ENCODE assay signal across 8 cellular contexts in genomic region chr19:4474504-4475136, GRCh38. TPM values are rescaled to one million over a fixed set of nuclear protein-coding genes. Genes with fewer than 3 reads are reported as not detected.
A peak's percentile ranks its signal among the peaks of the same experiment; 100 is the strongest.
DNase-seq lines count a peak whose midpoint lies in the region; ATAC-seq and TF ChIP-seq lines count a peak whose summit lies in the region.

No MANE protein-coding gene starts in this region.

- in situ Hi-C loops in IMR-90 (cut with MboI; ENCODE audit: low sequenced_read_pairs): no loop called here

- no peak overlapping the region for H2BK15ac ChIP-seq in IMR-90 (ENCODE audit: low read depth, low read length)

- peak overlapping the region; percentile 5; the same call in 1 of the 2 replicates for H4K5ac ChIP-seq in IMR-90 (ENCODE audit: low read depth, low read length)

- H4K20me1 ChIP-seq in IMR-90 (ENCODE audit: insufficient read depth, low read length) (peaks cover 18% of the 10 kb centered on the region), osteoblast (ENCODE audit: insufficient read depth, low read length) (peaks cover 18% of the 10 kb centered on the region)

- TF ChIP-seq POLR2A in IMR-90 (IDR thresholded peaks at IDR 0.05; ENCODE audit: low read depth, low read length) (no peak), esophagus squamous epithelium (IDR thresholded peaks at IDR 0.05) (no peak), ovary (IDR thresholded peaks at IDR 0.05) (no peak)

- H2BK5ac ChIP-seq in IMR-90 (ENCODE audit: low read depth, low read length, poor library complexity, severe bottlenecking): no peak overlapping the region

- intact Hi-C loops in IMR-90 (cut with micrococcal nuclease) (loop anchor here (5.0 kb wide), 1 partner anchor 163 kb away; the partner anchor contains the start of gene TNFAIP8L1), esophagus squamous epithelium (cut with DNase I) (no loop called here), ovary (cut with DNase I) (no loop called here)

- H3K79me1 ChIP-seq in IMR-90 (ENCODE audit: low read depth in 1 of 2, low read length in 2 of 2): peaks cover 7 to 45% of the 10 kb centered on the region in 2 experiments

- H3K27ac ChIP-seq in IMR-90 (ENCODE audit: insufficient read depth, low read length) (peak overlapping the region; percentile 54), esophagus squamous epithelium (peak overlapping the region in 1 of 4 donors; percentile 17), osteoblast (ENCODE audit: low read depth, low read length) (peak overlapping the region; percentile 12), ovary (no peak overlapping the region)

- no TSS peak for BruUV-seq in IMR-90 (replicated peaks; lab: Mats Ljungman, UMichigan)

- H3K56ac ChIP-seq in IMR-90 (ENCODE audit: extremely low read depth, insufficient read depth, low read length): peak overlapping the region; percentile 17; the same call in 1 of the 2 replicates

- CTCF ChIA-PET in IMR-90 (lab: Yijun Ruan, JAX): no interaction called here

- DNase-seq in DMS114 treated with DMSO at 0.1 percent for 48 hours (lab: John Stamatoyannopoulos, UW; ENCODE audit: unreplicated experiment) (peak; percentile 63), IMR-90 (peak; percentile 68), esophagus squamous epithelium (lab: John Stamatoyannopoulos, UW) (no peak), osteoblast (ENCODE audit: insufficient read length, low spot score, missing footprints) (peak; percentile 99), GOT3 (lab: John Stamatoyannopoulos, UW) (no peak), ovary (no peak), activated T-cell treated with anti-CD3 and anti-CD28 coated beads for 4 hours (no peak)
- no peak for DNase-seq in T-helper 2 cell treated with Interferon-gamma antibody and Interleukin-4, amounts not matched to agents 5 μg/mL and 100 μg/mL, for 36 hours (ENCODE audit: low spot score)

- peak overlapping the region; percentile 74; the same call in 1 of the 2 replicates for H3K4ac ChIP-seq in IMR-90 (ENCODE audit: low read depth, low read length)

- H3K4me1 ChIP-seq in IMR-90 (ENCODE audit: control insufficient read depth, insufficient read depth, low read length) (peaks cover 4% of the 10 kb centered on the region), esophagus squamous epithelium (peaks cover 23 to 37% (median 25%) of the 10 kb centered on the region in 3 donors), osteoblast (ENCODE audit: insufficient read depth, low read length) (peaks cover 17% of the 10 kb centered on the region), ovary (ENCODE audit: insufficient read depth) (peaks cover 18% of the 10 kb centered on the region)

- H3K9me3 Mint-ChIP-seq in T-helper 2 cell treated with Interferon-gamma antibody and Interleukin-4, amounts not matched to agents 5 μg/mL and 100 μg/mL, for 36 hours: no peaks in the 10 kb centered on the region

- dilution Hi-C loops in IMR-90 (cut with HindIII; ENCODE audit: low sequenced_read_pairs, unreplicated experiment): no loop called here

- peak overlapping the region; percentile 87; the same call in 1 of the 2 replicates for H2AK5ac ChIP-seq in IMR-90 (ENCODE audit: low read depth, low read length)

- no peaks in the 10 kb centered on the region for H3K27me3 Mint-ChIP-seq in T-helper 2 cell treated with Interferon-gamma antibody and Interleukin-4, amounts not matched to agents 5 μg/mL and 100 μg/mL, for 36 hours (ENCODE audit: low read depth)

- H4K8ac ChIP-seq in IMR-90 (ENCODE audit: low read depth in 2 of 2, low read length in 2 of 2): peak overlapping the region in 1 of 2 experiments; percentile 93; a peak in 2 of 4 replicates

- ATAC-seq in IMR-90 (ENCODE audit: low read depth): peak; percentile 22

- H3K27ac Mint-ChIP-seq in T-helper 2 cell treated with Interferon-gamma antibody and Interleukin-4, amounts not matched to agents 5 μg/mL and 100 μg/mL, for 36 hours: peak overlapping the region; percentile 77

- no peak for TF ChIP-seq RAD21 in IMR-90 (IDR thresholded peaks at IDR 0.05; ENCODE audit: low read length)

- H2AFZ ChIP-seq in IMR-90 (replicated peaks; ENCODE audit: low read length, poor library complexity) (peak overlapping the region; percentile 90), osteoblast (ENCODE audit: low read length) (peak overlapping the region; percentile 53)

- H3K9ac ChIP-seq in IMR-90 (ENCODE audit: low read depth, low read length): peak overlapping the region; percentile 21

- POLR2A ChIA-PET in IMR-90 (lab: Charles Lee; ENCODE audit: unreplicated experiment): interaction anchor here (0.6 kb wide), 1 partner anchor 179 kb away, joined by 5 read pairs; no protein-coding TSS in a partner anchor

- 0 out of 2 replicates have a peak, but pooled peaks cover 2% of the 10 kb centered on the region for H3K9me1 ChIP-seq in IMR-90 (ENCODE audit: insufficient read depth, low read length)

- no peak overlapping the region for H3K18ac ChIP-seq in IMR-90 (ENCODE audit: low read depth, low read length)

- H3K79me2 ChIP-seq in osteoblast (ENCODE audit: insufficient read depth, low read length): peaks cover 49% of the 10 kb centered on the region

- peak overlapping the region; percentile 87 for H2AK9ac ChIP-seq in IMR-90 (replicated peaks; ENCODE audit: low read depth, low read length, poor library complexity)

- peak overlapping the region; percentile 86; the same call in 1 of the 2 replicates for H3K23ac ChIP-seq in IMR-90 (ENCODE audit: low read depth, low read length)

- H3K4me2 ChIP-seq in IMR-90 (ENCODE audit: low read depth, low read length): peak overlapping the region; percentile 89
- peak overlapping the region; percentile 93 for H3K4me2 ChIP-seq in osteoblast (ENCODE audit: insufficient read depth, low read length)

- H3K4me1 Mint-ChIP-seq in T-helper 2 cell treated with Interferon-gamma antibody and Interleukin-4, amounts not matched to agents 5 μg/mL and 100 μg/mL, for 36 hours (ENCODE audit: low read depth): peaks cover 20% of the 10 kb centered on the region

- H2BK120ac ChIP-seq in IMR-90 (ENCODE audit: low read depth, low read length): no peak overlapping the region

- H4K91ac ChIP-seq in IMR-90 (ENCODE audit: insufficient read depth, low read depth, low read length): peak overlapping the region; percentile 43; the same call in 1 of the 2 replicates

- no peak for TF ChIP-seq CTCF in IMR-90 (conservative IDR thresholded peaks at IDR 0.05; ENCODE audit: low read depth, low read length)
- no peak for TF ChIP-seq CTCF in esophagus squamous epithelium (IDR thresholded peaks at IDR 0.05)
- no peak for TF ChIP-seq CTCF in osteoblast (IDR thresholded peaks at IDR 0.05; ENCODE audit: extremely low read depth, low read depth, low read length)
- TF ChIP-seq CTCF in ovary (IDR thresholded peaks at IDR 0.05): no peak

- no peak for TF ChIP-seq EP300 in ovary (IDR thresholded peaks at IDR 0.05)

- H3K4me3 ChIP-seq in IMR-90 (ENCODE audit: insufficient read depth, low read depth, low read length): peak overlapping the region; percentile 43
- H3K4me3 ChIP-seq in esophagus squamous epithelium: peak overlapping the region in 3 of 4 donors; percentile 1 to 93 (median 88)
- H3K4me3 ChIP-seq in osteoblast (ENCODE audit: insufficient read depth, low read length): peak overlapping the region; percentile 83
- H3K4me3 ChIP-seq in ovary: no peak overlapping the region

- H3K36me3 ChIP-seq in IMR-90 (ENCODE audit: control insufficient read depth, insufficient read depth, low read length): peaks cover 26% of the 10 kb centered on the region
- peaks cover 14 to 47% (median 15%) of the 10 kb centered on the region in 3 donors for H3K36me3 ChIP-seq in esophagus squamous epithelium
- H3K36me3 ChIP-seq in osteoblast (ENCODE audit: insufficient read depth, low read length): peaks cover 26% of the 10 kb centered on the region
- no peaks in the 10 kb centered on the region for H3K36me3 ChIP-seq in ovary

- H3K9me3 ChIP-seq in IMR-90 (ENCODE audit: control insufficient read depth, insufficient read depth, low read length): no peaks in the 10 kb centered on the region
- H3K9me3 ChIP-seq in esophagus squamous epithelium: no peaks in the 10 kb centered on the region
- no peaks in the 10 kb centered on the region for H3K9me3 ChIP-seq in osteoblast (ENCODE audit: low read depth, low read length)
- H3K9me3 ChIP-seq in ovary: no peaks in the 10 kb centered on the region

- H3K4me3 Mint-ChIP-seq in T-helper 2 cell treated with Interferon-gamma antibody and Interleukin-4, amounts not matched to agents 5 μg/mL and 100 μg/mL, for 36 hours: peak overlapping the region; percentile 87

- H3K14ac ChIP-seq in IMR-90 (replicated peaks; ENCODE audit: low read depth, low read length): peak overlapping the region; percentile 69

- peaks cover 6% of the 10 kb centered on the region for H3K36me3 Mint-ChIP-seq in T-helper 2 cell treated with Interferon-gamma antibody and Interleukin-4, amounts not matched to agents 5 μg/mL and 100 μg/mL, for 36 hours (ENCODE audit: low read depth)

- no CpG with 5 or more reads among the region's 15 CpGs for WGBS in IMR-90 (ENCODE audit: extremely low coverage in 2 of 2, insufficient read length in 1 of 2), 2 experiments
- 29 to 32% methylated on average over 6 to 7 of the region's 15 CpGs for WGBS in esophagus squamous epithelium, 2 donors
- WGBS in ovary, 3 donors: 10 to 18% (median 16%) methylated on average over 13 to 15 of the region's 15 CpGs

- H3K27me3 ChIP-seq in IMR-90 (ENCODE audit: control insufficient read depth, insufficient read depth, low read length) (no peaks in the 10 kb centered on the region), esophagus squamous epithelium (no peaks in the 10 kb centered on the region), osteoblast (ENCODE audit: insufficient read depth, low read length) (no peaks in the 10 kb centered on the region), ovary (no peaks in the 10 kb centered on the region)

- H2BK20ac ChIP-seq in IMR-90 (ENCODE audit: low read depth, low read length): no peak overlapping the region

RNA-seq across cellular contexts. Expression of gene HDGFL2, which starts 2.5 kb away (rescaled TPM):
- total RNA-seq in IMR-90 (2012; rRNA removed) (35.8 and 45.5 TPM in 2 replicates), esophagus squamous epithelium (10 to 100 TPM; 18.4 to 28.8 (median 20.5) TPM), osteoblast (44.2 and 48.5 TPM in 2 replicates), ovary (10 to 100 TPM; 36.2 to 77.2 (median 64.4) TPM)
- polyA plus RNA-seq in IMR-90 (2012; rRNA removed) (48.5 and 53.0 TPM in 2 replicates), ovary (10 to 100 TPM; 28.5 to 63.0 TPM)
- polyA plus RNA-seq in IMR-90 (2012; cell fraction: cytosol; rRNA removed): 52.7 and 54.3 TPM in 2 replicates
- 90.4 and 123 TPM in 2 replicates for polyA plus RNA-seq in IMR-90 (2012; cell fraction: nucleus; rRNA removed; ENCODE audit: low replicate concordance)

RNA-seq across cellular contexts. Expression of gene UBXN6, which starts 17.0 kb away (rescaled TPM):
- total RNA-seq in IMR-90 (2012; rRNA removed) (74.2 and 84.2 TPM in 2 replicates), esophagus squamous epithelium (10 to 100 TPM; 40.7 to 72.9 (median 50.8) TPM), osteoblast (120 and 136 TPM in 2 replicates), ovary (100 to 1,000 TPM in 6 of 7 donors, 10 to 100 TPM in 1; 66.9 to 170 (median 133) TPM)
- polyA plus RNA-seq in IMR-90 (2012; rRNA removed) (86.5 and 98.3 TPM in 2 replicates), ovary (100 to 1,000 TPM in 1 of 2 donors, 10 to 100 TPM in 1; 19.3 to 140 TPM)
- 112 and 127 TPM in 2 replicates for polyA plus RNA-seq in IMR-90 (2012; cell fraction: cytosol; rRNA removed)
- polyA plus RNA-seq in IMR-90 (2012; cell fraction: nucleus; rRNA removed; ENCODE audit: low replicate concordance): 144 and 228 TPM in 2 replicates

RNA-seq across cellular contexts. Expression of gene PLIN4, which starts 43.7 kb away (rescaled TPM):
- total RNA-seq in IMR-90 (2012; rRNA removed) (under 0.01 TPM in 2 replicates), esophagus squamous epithelium (1 to 10 TPM; 1.4 to 6.7 (median 2.4) TPM), osteoblast (under 0.01 TPM in 2 replicates), ovary (10 to 100 TPM in 5 of 7 donors, 1 to 10 TPM in 2; 3.7 to 55.1 (median 23.6) TPM)
- polyA plus RNA-seq in IMR-90 (2012; rRNA removed) (0.07 and 0.09 TPM in 2 replicates), ovary (1 to 10 TPM; 1.6 to 9.6 TPM)
- 0.09 and 0.10 TPM in 2 replicates for polyA plus RNA-seq in IMR-90 (2012; cell fraction: cytosol; rRNA removed)
- 0.09 and 0.20 TPM in 2 replicates for polyA plus RNA-seq in IMR-90 (2012; cell fraction: nucleus; rRNA removed; ENCODE audit: low replicate concordance)

Comparison
In these comparisons a context has a peak if more than half of its experiments do, and no peak if none do; other contexts are left out.
1. DNase-seq: peak in DMS114 treated with DMSO at 0.1 percent for 48 hours (single experiment), IMR-90 (single experiment) and osteoblast (single experiment); none in T-helper 2 cell treated with Interferon-gamma antibody and Interleukin-4, amounts not matched to agents 5 μg/mL and 100 μg/mL, for 36 hours (single experiment), esophagus squamous epithelium (single experiment), GOT3 (single experiment), ovary (0 of 5) and activated T-cell treated with anti-CD3 and anti-CD28 coated beads for 4 hours (single experiment).
2. H3K27ac ChIP-seq: peak in IMR-90 (single experiment) and osteoblast (single experiment); none in ovary (0 of 2).